In the genomic region with DNA sequence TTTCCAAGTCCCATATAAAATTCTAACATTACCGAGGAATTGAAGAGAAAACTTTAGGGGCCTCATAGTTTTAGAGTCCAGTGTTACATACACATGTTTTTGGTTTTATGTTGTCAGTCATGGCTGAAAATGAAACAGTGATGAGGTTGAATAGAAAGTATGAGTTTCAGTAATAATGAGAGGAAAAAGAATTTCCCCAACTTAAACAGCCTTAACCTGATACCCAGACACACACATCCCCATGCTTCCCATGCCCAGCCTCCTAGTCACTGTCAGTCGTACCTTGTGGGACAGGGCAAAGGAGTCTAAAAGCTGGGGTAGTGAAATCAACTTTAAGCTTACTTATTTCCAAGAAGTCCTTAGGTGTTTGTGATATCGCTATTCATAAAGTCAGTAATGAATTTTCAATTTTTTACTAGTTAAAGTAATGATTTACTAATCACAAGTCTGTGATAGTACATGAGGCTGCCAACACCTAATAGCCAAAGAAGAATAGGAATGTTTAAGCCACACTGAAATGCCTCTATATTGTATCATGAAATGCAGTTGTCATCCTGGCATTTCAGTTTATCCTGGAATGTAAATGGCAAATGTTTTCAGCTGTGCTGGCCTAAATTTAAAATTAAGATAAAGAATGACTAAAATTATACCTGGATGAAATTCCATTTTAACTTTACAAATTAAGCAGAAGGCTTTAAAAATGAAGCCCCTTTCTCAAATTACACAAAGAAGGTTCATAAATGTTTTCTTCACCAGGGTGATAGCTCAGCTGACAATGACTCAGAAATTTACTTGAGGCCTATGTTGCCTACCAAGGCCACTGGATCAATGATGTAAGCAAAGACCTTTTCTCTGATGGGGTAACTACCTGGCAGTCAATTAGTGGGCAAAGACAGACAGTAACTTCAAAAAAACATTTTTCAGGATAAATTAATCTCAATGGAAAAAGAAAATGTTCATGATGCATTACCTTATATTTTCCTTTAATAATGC, we compare ENCODE assay signal across 10 cellular contexts. TPM values are rescaled to one million over a fixed set of nuclear protein-coding genes. Genes with fewer than 3 reads are reported as not detected.
DNase-seq lines count a peak whose midpoint lies in the region; ATAC-seq and TF ChIP-seq lines count a peak whose summit lies in the region.
"Had no signal": no experiment of that assay in that cellular context is flagged by ENCODE, and none has a peak within 500 bp of the region (broad histone marks: within the 10 kb centered on the region; RNA-seq: fewer than 3 reads in every experiment).

No MANE protein-coding gene starts in this region.

- peaks cover 31% of the 10 kb centered on the region for H3K4me1 Mint-ChIP-seq in activated T-cell treated with anti-CD3 and anti-CD28 coated beads, Interleukin-2, amount 50 U/mL, for 4 hours (ENCODE audit: low read depth)

- POLR2A ChIA-PET in RWPE1 (lab: Yijun Ruan, JAX; ENCODE audit: low non-redundant PET), result no interaction called here

- intact Hi-C loops in aorta (cut with DNase I), result no loop called here

- 66 to 68% methylated on average over 3 of the region's 3 CpGs for WGBS in aorta, 2 donors

- H3K27me3 ChIP-seq in aorta (ENCODE audit: control insufficient read depth in 1 of 2, insufficient read depth in 2 of 2, low read length in 1 of 2), result no peaks in the 10 kb centered on the region

- no peaks in the 10 kb centered on the region for H3K36me3 ChIP-seq in aorta (ENCODE audit: control insufficient read depth in 1 of 2, insufficient read depth in 2 of 2, low read length in 1 of 2)

- peak; percentile 37 for DNase-seq in stimulated activated CD4-positive, alpha-beta T cell treated with anti-CD3 and anti-CD28 coated beads, Interleukin-15, amount 100 ng/mL, for 24 hours
- DNase-seq in stimulated activated CD4-positive, alpha-beta T cell treated with anti-CD3 and anti-CD28 coated beads, Interleukin-2, amount 100 ng/mL, for 48 hours, result no peak
- DNase-seq in activated T-cell treated with anti-CD3 and anti-CD28 coated beads, Interleukin-2, amount 50 U/mL, for 4 hours, result no peak
- DNase-seq in aorta (no peak), AG20443 (ENCODE audit: low spot score) (no peak), RWPE1 (ENCODE audit: low spot score) (no peak), NCI-H524 treated with DMSO at 0.1 percent for 48 hours (lab: John Stamatoyannopoulos, UW) (no peak)
- DNase-seq: Caco-2 had no signal

- H3K27ac ChIP-seq in aorta (ENCODE audit: low read depth in 1 of 2, low read length in 2 of 2), result peak overlapping the region; percentile 51 to 60
- H3K27ac ChIP-seq in RWPE1, result no peak overlapping the region
- H3K27ac ChIP-seq: skin epidermis had no signal

- CTCF ChIA-PET in RWPE1 (lab: Yijun Ruan, JAX), result interaction anchor here (0.6 kb wide), 1 partner anchor 622 kb away, joined by 3 read pairs; no protein-coding TSS in a partner anchor

- H3K4me1 ChIP-seq in aorta (ENCODE audit: control insufficient read depth in 1 of 2, insufficient read depth in 2 of 2, low read length in 2 of 2), result peaks cover 2 to 3% of the 10 kb centered on the region in 2 donors
- H3K4me1 ChIP-seq: Caco-2 had no signal

- no peaks in the 10 kb centered on the region for H3K9me3 ChIP-seq in aorta (ENCODE audit: control insufficient read depth, low read length)
- H3K9me3 ChIP-seq: Caco-2 had no signal

- H3K27me3 Mint-ChIP-seq in activated T-cell treated with anti-CD3 and anti-CD28 coated beads, Interleukin-2, amount 50 U/mL, for 4 hours (ENCODE audit: low read depth), result no peaks in the 10 kb centered on the region

- H3K9me3 Mint-ChIP-seq in activated T-cell treated with anti-CD3 and anti-CD28 coated beads, Interleukin-2, amount 50 U/mL, for 4 hours, result no peaks in the 10 kb centered on the region

- H3K36me3 Mint-ChIP-seq in activated T-cell treated with anti-CD3 and anti-CD28 coated beads, Interleukin-2, amount 50 U/mL, for 4 hours (ENCODE audit: insufficient read depth), result peaks cover 16% of the 10 kb centered on the region

- H3K4me3 ChIP-seq in aorta (ENCODE audit: low read length in 2 of 2), result no peak overlapping the region
- H3K4me3 ChIP-seq: skin epidermis had no signal

- no peak for TF ChIP-seq CTCF in RWPE1 (conservative IDR thresholded peaks at IDR 0.05; ENCODE audit: low read depth)

- ATAC-seq in HG02798 (IDR thresholded peaks at IDR 0.05; ENCODE audit: poor library complexity, unreplicated experiment), result peak; percentile 85
- peak; percentile 77 to 82 for ATAC-seq in activated T-cell treated with anti-CD3 and anti-CD28 coated beads, Interleukin-2, amount 50 U/mL, for 4 hours
- no peak for ATAC-seq in aorta (ENCODE audit: low FRiP score)

- H3K4me3 Mint-ChIP-seq in activated T-cell treated with anti-CD3 and anti-CD28 coated beads, Interleukin-2, amount 50 U/mL, for 4 hours, result no peak overlapping the region

RNA-seq across cellular contexts. Expression of a gene that starts 24.2 kb away (rescaled TPM):
- total RNA-seq in activated T-cell treated with anti-CD3 and anti-CD28 coated beads, Interleukin-2, amount 50 U/mL, for 4 hours, result under 1 TPM; 0.38 to 0.69 (median 0.38) TPM
- total RNA-seq in aorta, result 10 to 100 TPM; 18.3 to 22.7 TPM
- polyA plus RNA-seq in aorta, result 10 to 100 TPM in 1 of 2 donors, 1 to 10 TPM in 1; 4.4 to 36.2 TPM
- total RNA-seq: Caco-2 had no signal

RNA-seq across cellular contexts. Expression of a gene that starts 59.4 kb away (rescaled TPM):
- total RNA-seq in activated T-cell treated with anti-CD3 and anti-CD28 coated beads, Interleukin-2, amount 50 U/mL, for 4 hours, result under 1 TPM; 0.08 to 0.27 (median 0.25) TPM
- under 1 TPM; 0.29 to 0.45 TPM for total RNA-seq in aorta
- under 1 TPM; 0.20 to 0.88 TPM for polyA plus RNA-seq in aorta
- total RNA-seq: Caco-2 had no signal

Comparison
In these comparisons a context has a peak if more than half of its experiments do, and no peak if none do; other contexts are left out.
1. RNA of a gene that starts 24.2 kb away (total RNA-seq): 18.3 to 22.7 TPM in aorta; 0.38 to 0.69 TPM in activated T-cell treated with anti-CD3 and anti-CD28 coated beads, Interleukin-2, amount 50 U/mL, for 4 hours; every median in the first group is over 10 times any median in the second.